ENCODE assay signal across 1 cellular context in genomic region chr9:96386157-96386556, GRCh38.
TF ChIP-seq lines count a peak whose summit lies in the region.

No MANE protein-coding gene starts in this region.

TF ChIP-seq in SK-N-SH, 30 proteins besides CTCF, POLR2A, EP300 and RAD21 (continued from another document):
- no peak for TF ChIP-seq REST (IDR thresholded peaks at IDR 0.05; ENCODE audit: low read depth, low read length)
- TF ChIP-seq JUND (IDR thresholded peaks at IDR 0.05) = no peak
TF ChIP-seq in SK-N-SH: peak in this region for 0.
